Comparison of ENCODE assay signal across 8 cellular contexts in the genomic region with DNA sequence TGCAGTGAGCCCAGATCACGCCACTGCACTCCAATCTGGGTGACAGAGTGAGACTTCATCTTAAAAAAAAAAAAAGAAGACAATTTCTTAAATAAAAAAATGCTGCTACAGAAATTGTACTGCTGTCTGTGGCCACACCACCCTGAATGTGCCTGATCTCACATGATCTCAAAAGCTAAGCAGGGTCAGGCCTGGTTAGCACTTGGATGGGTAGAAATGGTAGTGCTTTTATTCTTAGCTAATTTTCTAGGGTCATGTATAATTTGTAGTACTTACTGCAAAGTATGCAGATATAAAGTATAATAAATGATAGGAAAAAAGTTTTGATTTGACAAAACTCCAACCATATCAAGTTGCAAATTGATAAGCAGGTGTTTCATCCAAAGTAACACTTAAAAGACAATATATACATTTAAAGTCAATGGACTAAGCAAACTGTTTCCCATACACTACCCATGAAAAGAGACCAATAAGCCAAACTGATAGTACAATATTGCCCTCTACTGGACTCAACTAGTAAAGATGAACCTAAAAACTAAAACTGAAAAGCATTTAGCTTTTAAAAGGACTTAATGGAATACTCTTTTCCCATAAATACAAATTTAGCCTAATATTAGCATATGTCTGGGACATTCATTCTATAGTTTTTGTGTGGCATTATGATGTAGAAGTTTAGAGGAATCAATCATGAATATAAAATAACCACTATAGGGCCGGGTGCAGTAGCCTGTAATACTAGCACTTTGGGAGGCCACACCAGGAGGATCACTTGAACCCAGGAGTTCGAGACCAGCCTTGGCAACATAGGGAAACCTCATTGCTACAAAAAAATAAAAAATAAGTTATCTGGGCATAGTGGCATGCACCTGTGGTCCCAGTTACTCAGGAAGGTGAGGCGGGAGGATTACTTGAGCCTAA. TPM values are rescaled to one million over a fixed set of nuclear protein-coding genes. Genes with fewer than 3 reads are reported as not detected.
DNase-seq lines count a peak whose midpoint lies in the region; ATAC-seq, FAIRE-seq and TF ChIP-seq lines count a peak whose summit lies in the region.

No MANE protein-coding gene starts in this region.

- no peak overlapping the region for H3K4me3 ChIP-seq in AG10803 (ENCODE audit: low read length)
- no peak overlapping the region for H3K4me3 ChIP-seq in NB4 (ENCODE audit: low read depth, low read length)
- H3K4me3 ChIP-seq in SK-N-SH (ENCODE audit: low read depth in 2 of 2, low read length in 1 of 2), result peak overlapping the region in 1 of 2 experiments; percentile 21; a peak in 1 of 4 replicates
- H3K4me3 ChIP-seq in prostate gland, result no peak overlapping the region

- TF ChIP-seq POLR2A in NB4 (IDR thresholded peaks at IDR 0.05; ENCODE audit: extremely low read depth, insufficient read length) (no peak), prostate gland (IDR thresholded peaks at IDR 0.05) (no peak)

- POLR2A ChIA-PET in SK-N-SH (lab: Yijun Ruan, JAX), result no interaction called here

- H2AFZ ChIP-seq in SK-N-SH (ENCODE audit: low read depth), result no peak overlapping the region

- H3K36me3 ChIP-seq in SK-N-SH (replicated peaks in 1 of 2; ENCODE audit: control insufficient read depth in 1 of 2, insufficient read depth in 2 of 2, low read length in 1 of 2), result no peaks in the 10 kb centered on the region
- no peaks in the 10 kb centered on the region for H3K36me3 ChIP-seq in prostate gland

- peaks cover 3% of the 10 kb centered on the region for H3F3A ChIP-seq in SK-N-SH (replicated peaks; ENCODE audit: insufficient read depth)

- no peaks in the 10 kb centered on the region for H4K20me1 ChIP-seq in SK-N-SH (ENCODE audit: insufficient read depth)

- H3K4me1 ChIP-seq in SK-N-SH (ENCODE audit: control insufficient read depth in 1 of 2, insufficient read depth in 2 of 2, low read depth in 1 of 2, low read length in 1 of 2) (no peaks in the 10 kb centered on the region), prostate gland (replicated peaks) (no peaks in the 10 kb centered on the region)

- no peaks in the 10 kb centered on the region for H3K9me3 ChIP-seq in SK-N-SH
- H3K9me3 ChIP-seq in prostate gland, result no peaks in the 10 kb centered on the region

- ATAC-seq in HG03439 (IDR thresholded peaks at IDR 0.05; ENCODE audit: unreplicated experiment) (no peak), GM19455 (IDR thresholded peaks at IDR 0.05; ENCODE audit: unreplicated experiment) (no peak)

- FAIRE-seq in GM18507 (lab: Jason Lieb, UNC), result peak; percentile 67

- peak; percentile 44 for DNase-seq in AG10803 (ENCODE audit: low read depth)
- peak; percentile 23 for DNase-seq in GM18507 (ENCODE audit: extremely low spot score, insufficient read length, low read depth)
- peak; percentile 76 for DNase-seq in NB4 (ENCODE audit: low read depth)
- peak; percentile 52 for DNase-seq in SK-N-SH
- peak; percentile 77 for DNase-seq in fibroblast of peridontal ligament (ENCODE audit: extremely low read depth)
- DNase-seq in prostate gland (ENCODE audit: low spot score), result no peak

- intact Hi-C loops in prostate gland (cut with DNase I), result loop anchor here (5.0 kb wide), 1 partner anchor 292 kb away; no protein-coding TSS in a partner anchor

- no peaks in the 10 kb centered on the region for H3K79me2 ChIP-seq in SK-N-SH (ENCODE audit: insufficient read depth)

- no peaks in the 10 kb centered on the region for H3K9me2 ChIP-seq in SK-N-SH

- TF ChIP-seq RAD21 in SK-N-SH (IDR thresholded peaks at IDR 0.05; ENCODE audit: low read length), result peak; percentile 88

- WGBS in SK-N-SH (ENCODE audit: low lambda C conversion rate), result 63% methylated on average over 4 of the region's 4 CpGs
- 82% methylated on average over 4 of the region's 4 CpGs for WGBS in prostate gland

- no peak overlapping the region for H3K9ac ChIP-seq in SK-N-SH

- no peak overlapping the region for H3K4me2 ChIP-seq in SK-N-SH

- TF ChIP-seq EP300 in SK-N-SH (IDR thresholded peaks at IDR 0.05; ENCODE audit: borderline replicate concordance in 1 of 2, low read depth in 1 of 2, low read length in 1 of 2), result no peak

- H3K27me3 ChIP-seq in SK-N-SH (ENCODE audit: insufficient read depth) (no peaks in the 10 kb centered on the region), prostate gland (replicated peaks; ENCODE audit: insufficient read depth) (no peaks in the 10 kb centered on the region)

- TF ChIP-seq CTCF in AG10803 (conservative IDR thresholded peaks at IDR 0.05; ENCODE audit: low read length) (peak; percentile 71), NB4 (IDR thresholded peaks at IDR 0.05; ENCODE audit: low read depth, low read length) (peak; percentile 25), SK-N-SH (IDR thresholded peaks at IDR 0.05) (peak; percentile 78), prostate gland (IDR thresholded peaks at IDR 0.05) (peak in 3 of 4 experiments; percentile 57 to 79 (median 72))

- CTCF ChIA-PET in SK-N-SH (lab: Yijun Ruan, JAX), result interaction anchor here (0.6 to 5.0 kb wide), 68 partner anchors 9 to 442 kb away, joined by 3 to 107 read pairs (median 4); partner anchors contain the start of genes PEX13, PUS10 and REL

- no peak overlapping the region for H3K27ac ChIP-seq in SK-N-SH (ENCODE audit: low read depth in 2 of 2, low read length in 1 of 2)
- H3K27ac ChIP-seq in prostate gland, result no peak overlapping the region

TF ChIP-seq in SK-N-SH, 30 proteins besides CTCF, POLR2A, EP300 and RAD21:
- TF ChIP-seq CHD2 (IDR thresholded peaks at IDR 0.05; ENCODE audit: low read length, partially characterized antibody), result no peak
- TF ChIP-seq SMC3 (IDR thresholded peaks at IDR 0.05; ENCODE audit: low read depth, low read length), result peak; percentile 66

RNA-seq across cellular contexts. Expression of gene PEX13, which starts 18.6 kb away (rescaled TPM):
- 10.3 and 12.4 TPM in 2 replicates for polyA plus RNA-seq in SK-N-SH (2012; rRNA removed)
- 12.3 and 13.0 TPM in 2 replicates for polyA plus RNA-seq in SK-N-SH (2012; cell fraction: cytosol; rRNA removed)
- polyA plus RNA-seq in SK-N-SH (2012; cell fraction: nucleus; rRNA removed), result 6.5 and 9.8 TPM in 2 replicates
- total RNA-seq in prostate gland, result 10 to 100 TPM; 31.7 to 63.8 TPM

RNA-seq across cellular contexts. Expression of gene PUS10, which starts 19.2 kb away (rescaled TPM):
- polyA plus RNA-seq in SK-N-SH (2012; rRNA removed), result 2.8 and 4.4 TPM in 2 replicates
- 3.9 and 4.6 TPM in 2 replicates for polyA plus RNA-seq in SK-N-SH (2012; cell fraction: cytosol; rRNA removed)
- polyA plus RNA-seq in SK-N-SH (2012; cell fraction: nucleus; rRNA removed), result 2.9 and 5.2 TPM in 2 replicates
- total RNA-seq in prostate gland, result 10 to 100 TPM in 1 of 2 donors, 1 to 10 TPM in 1; 5.6 to 10.1 TPM

Comparison
In these comparisons a context has a peak if more than half of its experiments do, and no peak if none do; other contexts are left out.
1. CTCF ChIP-seq: peak in every context shown above with its lines; median percentile 78 in SK-N-SH; 72 in prostate gland; 71 in AG10803; 25 in NB4.